6 cellular contexts compared by ENCODE assay signal in the genomic region with DNA sequence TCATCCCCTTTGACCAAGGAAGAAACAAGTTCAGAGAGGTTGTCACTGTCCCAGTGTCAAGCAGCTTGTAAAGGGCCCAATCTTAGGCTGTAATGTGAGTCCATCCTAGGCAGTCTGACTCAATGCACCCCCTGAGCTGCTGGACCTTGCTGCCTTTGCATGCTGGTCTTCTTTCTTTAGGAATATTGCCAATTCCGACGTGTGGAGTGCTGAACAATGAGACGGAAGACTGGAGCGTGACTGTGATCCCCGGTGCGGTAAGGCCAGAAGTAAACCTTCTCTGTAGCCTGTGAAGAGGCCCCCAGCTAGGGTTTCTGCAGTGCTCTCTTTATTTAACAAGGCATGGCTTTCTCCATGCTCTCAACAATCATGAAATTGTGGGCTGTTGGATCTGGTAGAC. TPM values are rescaled to one million over a fixed set of nuclear protein-coding genes. Genes with fewer than 3 reads are reported as not detected.
DNase-seq lines count a peak whose midpoint lies in the region; ATAC-seq and TF ChIP-seq lines count a peak whose summit lies in the region.

No MANE protein-coding gene starts in this region.

- no peaks in the 10 kb centered on the region for H3K9me3 ChIP-seq in sigmoid colon

- peak overlapping the region; percentile 81 to 95 (median 88) for H3K4me3 ChIP-seq in sigmoid colon

- intact Hi-C loops in dendritic cell treated with granulocyte-macrophage colony-stimulating factor and Interleukin-4, amounts not matched to agents 40 ng/mL and 50 ng/mL, for 4 days (cut with micrococcal nuclease), result no loop called here
- intact Hi-C loops in sigmoid colon (cut with DNase I), result no loop called here
- intact Hi-C loops in left colon (cut with DNase I, micrococcal nuclease), result no loop called here

- no peak for ATAC-seq in left colon

- DNase-seq in M059J (ENCODE audit: low read depth), result peak; percentile 12
- no peak for DNase-seq in sigmoid colon
- DNase-seq in stimulated activated naive CD4-positive, alpha-beta T cell treated with Interleukin-2 at 50 U/mL for 16 hours (lab: John Stamatoyannopoulos, UW), result no peak
- DNase-seq in left colon, result no peak
- DNase-seq in SW 1271 (lab: John Stamatoyannopoulos, UW), result no peak

- H3K27me3 ChIP-seq in sigmoid colon, result no peaks in the 10 kb centered on the region

- peaks cover 0 to 33% (median 14%) of the 10 kb centered on the region in 4 donors for H3K36me3 ChIP-seq in sigmoid colon

- H3K9me3 Mint-ChIP-seq in dendritic cell treated with granulocyte-macrophage colony-stimulating factor and Interleukin-4, amounts not matched to agents 40 ng/mL and 50 ng/mL, for 4 days, result no peaks in the 10 kb centered on the region

- no peak for TF ChIP-seq POLR2A in sigmoid colon (IDR thresholded peaks at IDR 0.05)

- TF ChIP-seq CTCF in sigmoid colon (IDR thresholded peaks at IDR 0.05), result no peak

- TF ChIP-seq EP300 in sigmoid colon (IDR thresholded peaks at IDR 0.05), result no peak

- H3K27ac Mint-ChIP-seq in dendritic cell treated with granulocyte-macrophage colony-stimulating factor and Interleukin-4, amounts not matched to agents 40 ng/mL and 50 ng/mL, for 4 days, result peak overlapping the region; percentile 63

- peak overlapping the region; percentile 89 for H3K4me3 Mint-ChIP-seq in dendritic cell treated with granulocyte-macrophage colony-stimulating factor and Interleukin-4, amounts not matched to agents 40 ng/mL and 50 ng/mL, for 4 days

- no peaks in the 10 kb centered on the region for H3K4me1 Mint-ChIP-seq in dendritic cell treated with granulocyte-macrophage colony-stimulating factor and Interleukin-4, amounts not matched to agents 40 ng/mL and 50 ng/mL, for 4 days (ENCODE audit: low read depth)

- H3K36me3 Mint-ChIP-seq in dendritic cell treated with granulocyte-macrophage colony-stimulating factor and Interleukin-4, amounts not matched to agents 40 ng/mL and 50 ng/mL, for 4 days (ENCODE audit: low read depth), result peaks cover 4% of the 10 kb centered on the region

- peaks cover 0 to 19% (median 10%) of the 10 kb centered on the region in 4 donors for H3K4me1 ChIP-seq in sigmoid colon

- whole genome bisulfite sequencing in sigmoid colon, 2 donors, result 83 to 87% methylated on average over 6 of the region's 6 CpGs

- H3K27ac ChIP-seq in sigmoid colon, result no peak overlapping the region

- H3K27me3 Mint-ChIP-seq in dendritic cell treated with granulocyte-macrophage colony-stimulating factor and Interleukin-4, amounts not matched to agents 40 ng/mL and 50 ng/mL, for 4 days, result no peaks in the 10 kb centered on the region

RNA-seq across cellular contexts. Expression of gene TCTN2, which starts 1.0 kb away (rescaled TPM):
- 17.4 and 22.9 TPM in 2 replicates for total RNA-seq in M059J (2014; rRNA removed; shearing (Covaris generic))
- total RNA-seq in sigmoid colon (10 to 100 TPM in 1 of 4 donors, 1 to 10 TPM in 3; 4.6 to 11.6 (median 8.1) TPM), left colon (1 to 10 TPM; 4.8 to 6.0 TPM)
- 1 to 10 TPM in 2 of 3 donors, under 1 TPM in 1; 0.23 to 3.8 (median 1.2) TPM for polyA plus RNA-seq in sigmoid colon

RNA-seq across cellular contexts. Expression of gene GTF2H3, which starts 38.2 kb away (rescaled TPM):
- total RNA-seq in M059J (2014; rRNA removed; shearing (Covaris generic)), result 61.3 and 67.7 TPM in 2 replicates
- total RNA-seq in sigmoid colon (10 to 100 TPM; 16.4 to 20.8 (median 19.3) TPM), left colon (10 to 100 TPM; 19.6 to 25.1 TPM)
- 10 to 100 TPM in 2 of 3 donors, 1 to 10 TPM in 1; 9.2 to 13.2 (median 10.2) TPM for polyA plus RNA-seq in sigmoid colon

RNA-seq across cellular contexts. Expression of gene EIF2B1, which starts 38.4 kb away (rescaled TPM):
- total RNA-seq in M059J (2014; rRNA removed; shearing (Covaris generic)), result 140 and 157 TPM in 2 replicates
- total RNA-seq in sigmoid colon, result 100 to 1,000 TPM; 102 to 155 (median 109) TPM
- 10 to 100 TPM; 23.1 to 33.2 (median 25.2) TPM for polyA plus RNA-seq in sigmoid colon
- total RNA-seq in left colon, result 10 to 100 TPM; 38.8 to 43.4 TPM

RNA-seq across cellular contexts. Expression of gene ATP6V0A2, which starts 40.3 kb away (rescaled TPM):
- 8.6 and 17.0 TPM in 2 replicates for total RNA-seq in M059J (2014; rRNA removed; shearing (Covaris generic))
- total RNA-seq in sigmoid colon (10 to 100 TPM; 13.6 to 21.0 (median 15.4) TPM), left colon (10 to 100 TPM; 31.3 to 32.6 TPM)
- 1 to 10 TPM; 1.8 to 9.2 (median 3.0) TPM for polyA plus RNA-seq in sigmoid colon
